22 cellular contexts compared by ENCODE assay signal in the genomic region with DNA sequence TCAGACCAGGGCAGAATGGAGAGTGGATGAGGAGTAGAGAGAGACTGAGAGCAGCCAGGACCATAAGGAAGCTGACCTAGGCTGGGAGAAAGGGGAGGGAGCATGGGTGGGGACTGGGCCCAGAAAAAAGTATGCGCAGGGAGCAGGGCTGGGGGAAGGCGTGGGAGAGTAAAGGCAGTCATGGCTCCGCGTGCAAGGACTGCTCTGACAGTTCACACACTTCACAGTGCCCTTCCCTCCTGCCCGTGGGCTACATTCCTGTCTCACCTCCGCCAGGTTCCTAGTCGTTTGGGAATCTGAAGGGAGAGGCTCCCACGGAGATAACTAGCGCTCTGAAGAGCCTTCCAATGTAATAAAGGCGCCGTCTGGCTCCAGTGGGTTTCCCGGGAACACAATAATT. TPM values are rescaled to one million over a fixed set of nuclear protein-coding genes. Genes with fewer than 3 reads are reported as not detected.
DNase-seq lines count a peak whose midpoint lies in the region; ATAC-seq, FAIRE-seq and TF ChIP-seq lines count a peak whose summit lies in the region.
"Had no signal": no experiment of that assay in that cellular context is flagged by ENCODE, and none has a peak within 500 bp of the region (broad histone marks: within the 10 kb centered on the region; RNA-seq: fewer than 3 reads in every experiment).

No MANE protein-coding gene starts in this region.

- no peak overlapping the region for H3K4me3 Mint-ChIP-seq in activated T-helper 17 cell treated with anti-CD3 and anti-CD28 coated beads, Interleukin-2, amount 50 U/mL, for 72 hours
- H3K4me3 Mint-ChIP-seq: activated naive CD4-positive, alpha-beta T cell treated with anti-CD3 and anti-CD28 coated beads, Interleukin-2, amount 10 ng/mL, durations not matched to agents 7 days and 5 days; activated T-cell treated with anti-CD3 and anti-CD28 coated beads, Interleukin-2, amount 50 U/mL, for 72 hours; naive thymus-derived CD4-positive, alpha-beta T cell had no signal

- DNase-seq in NCI-H82 (lab: John Stamatoyannopoulos, UW) (peak; percentile 44), NCI-H82 treated with DMSO at 0.1 percent for 48 hours (lab: John Stamatoyannopoulos, UW; ENCODE audit: unreplicated experiment) (no peak), kidney glomerular epithelial cell (lab: John Stamatoyannopoulos, UW) (peak; percentile 57), urothelium cell line (ENCODE audit: low spot score) (peak; percentile 18), NCI-H1694 (lab: John Stamatoyannopoulos, UW) (no peak)
- DNase-seq: activated CD4-positive, alpha-beta T cell treated with anti-CD3 and anti-CD28 coated beads for 48 hours; activated naive CD4-positive, alpha-beta T cell treated with anti-CD3 and anti-CD28 coated beads, Interleukin-2, amount 10 ng/mL, durations not matched to agents 7 days and 5 days; activated T-cell treated with anti-CD3 and anti-CD28 coated beads, Interleukin-2, amount 50 U/mL, for 72 hours; COR-L47; DMS79 treated with DMSO at 0.1 percent for 48 hours; left ventricle myocardium inferior; naive thymus-derived CD4-positive, alpha-beta T cell; NCI-H2081 treated with DMSO at 0.1 percent for 48 hours; NCI-H510A; occipital lobe; upper lobe of left lung had no signal

- no peaks in the 10 kb centered on the region for H3K27me3 Mint-ChIP-seq in activated T-helper 17 cell treated with anti-CD3 and anti-CD28 coated beads, Interleukin-2, amount 50 U/mL, for 72 hours
- H3K27me3 Mint-ChIP-seq: activated naive CD4-positive, alpha-beta T cell treated with anti-CD3 and anti-CD28 coated beads, Interleukin-2, amount 10 ng/mL, durations not matched to agents 7 days and 5 days; naive thymus-derived CD4-positive, alpha-beta T cell had no signal

- ATAC-seq in SK-N-SH treated with all-trans-retinoic acid at 6 μM for 48 hours (peak; percentile 82), HG03460 (IDR thresholded peaks at IDR 0.05; ENCODE audit: unreplicated experiment) (no peak)
- ATAC-seq in activated T-helper 17 cell treated with anti-CD3 and anti-CD28 coated beads, Interleukin-2, amount 50 U/mL, for 72 hours (replicated peaks), result no peak
- ATAC-seq: activated T-cell treated with anti-CD3 and anti-CD28 coated beads, Interleukin-2, amount 50 U/mL, for 72 hours; GM12878; HCT116; naive thymus-derived CD4-positive, alpha-beta T cell had no signal

- FAIRE-seq in urothelium cell line (lab: Jason Lieb, UNC), result no peak
- FAIRE-seq: A204.1, GM12878 had no signal

- peaks cover 8% of the 10 kb centered on the region for H3K36me3 Mint-ChIP-seq in activated T-helper 17 cell treated with anti-CD3 and anti-CD28 coated beads, Interleukin-2, amount 50 U/mL, for 72 hours (ENCODE audit: low read depth)
- H3K36me3 Mint-ChIP-seq: activated naive CD4-positive, alpha-beta T cell treated with anti-CD3 and anti-CD28 coated beads, Interleukin-2, amount 10 ng/mL, durations not matched to agents 7 days and 5 days had no signal

- H3K27ac Mint-ChIP-seq in activated T-helper 17 cell treated with anti-CD3 and anti-CD28 coated beads, Interleukin-2, amount 50 U/mL, for 72 hours, result no peak overlapping the region
- H3K27ac Mint-ChIP-seq: activated naive CD4-positive, alpha-beta T cell treated with anti-CD3 and anti-CD28 coated beads, Interleukin-2, amount 10 ng/mL, durations not matched to agents 7 days and 5 days; activated T-cell treated with anti-CD3 and anti-CD28 coated beads, Interleukin-2, amount 50 U/mL, for 72 hours; naive thymus-derived CD4-positive, alpha-beta T cell had no signal

- no peaks in the 10 kb centered on the region for H3K9me3 Mint-ChIP-seq in activated T-helper 17 cell treated with anti-CD3 and anti-CD28 coated beads, Interleukin-2, amount 50 U/mL, for 72 hours
- H3K9me3 Mint-ChIP-seq: activated naive CD4-positive, alpha-beta T cell treated with anti-CD3 and anti-CD28 coated beads, Interleukin-2, amount 10 ng/mL, durations not matched to agents 7 days and 5 days; activated T-cell treated with anti-CD3 and anti-CD28 coated beads, Interleukin-2, amount 50 U/mL, for 72 hours had no signal

- H3K4me1 Mint-ChIP-seq in activated T-helper 17 cell treated with anti-CD3 and anti-CD28 coated beads, Interleukin-2, amount 50 U/mL, for 72 hours, result peaks cover 20% of the 10 kb centered on the region

TF ChIP-seq in SK-N-SH treated with all-trans-retinoic acid at 6 μM for 48 hours, 23 proteins besides CTCF, POLR2A, EP300 and RAD21:
- TF ChIP-seq PPARA (CRISPR knock-in tag; IDR thresholded peaks at IDR 0.05; ENCODE audit: borderline replicate concordance) (no peak), ZC3H10 (CRISPR knock-in tag; IDR thresholded peaks at IDR 0.05) (no peak)
- TF ChIP-seq, protein P1, sequence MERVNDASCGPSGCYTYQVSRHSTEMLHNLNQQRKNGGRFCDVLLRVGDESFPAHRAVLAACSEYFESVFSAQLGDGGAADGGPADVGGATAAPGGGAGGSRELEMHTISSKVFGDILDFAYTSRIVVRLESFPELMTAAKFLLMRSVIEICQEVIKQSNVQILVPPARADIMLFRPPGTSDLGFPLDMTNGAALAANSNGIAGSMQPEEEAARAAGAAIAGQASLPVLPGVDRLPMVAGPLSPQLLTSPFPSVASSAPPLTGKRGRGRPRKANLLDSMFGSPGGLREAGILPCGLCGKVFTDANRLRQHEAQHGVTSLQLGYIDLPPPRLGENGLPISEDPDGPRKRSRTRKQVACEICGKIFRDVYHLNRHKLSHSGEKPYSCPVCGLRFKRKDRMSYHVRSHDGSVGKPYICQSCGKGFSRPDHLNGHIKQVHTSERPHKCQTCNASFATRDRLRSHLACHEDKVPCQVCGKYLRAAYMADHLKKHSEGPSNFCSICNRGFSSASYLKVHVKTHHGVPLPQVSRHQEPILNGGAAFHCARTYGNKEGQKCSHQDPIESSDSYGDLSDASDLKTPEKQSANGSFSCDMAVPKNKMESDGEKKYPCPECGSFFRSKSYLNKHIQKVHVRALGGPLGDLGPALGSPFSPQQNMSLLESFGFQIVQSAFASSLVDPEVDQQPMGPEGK (CRISPR knock-in tag; IDR thresholded peaks at IDR 0.05; ENCODE audit: borderline replicate concordance), result no peak
TF ChIP-seq in SK-N-SH treated with all-trans-retinoic acid at 6 μM for 48 hours: peak in this region for 0.

RNA-seq across cellular contexts. Expression of a gene that starts 39.6 kb away (rescaled TPM):
- 1 to 10 TPM; 2.6 to 3.9 TPM for total RNA-seq in activated T-helper 17 cell treated with anti-CD3 and anti-CD28 coated beads, Interleukin-2, amount 50 U/mL, for 72 hours

Comparison
In these comparisons a context has a peak if more than half of its experiments do, and no peak if none do; other contexts are left out.
1. DNase-seq: peak in NCI-H82 (single experiment), kidney glomerular epithelial cell (single experiment) and urothelium cell line (single experiment); none in NCI-H82 treated with DMSO at 0.1 percent for 48 hours (single experiment) and NCI-H1694 (single experiment).